8 cellular contexts compared by ENCODE assay signal in the genomic region with DNA sequence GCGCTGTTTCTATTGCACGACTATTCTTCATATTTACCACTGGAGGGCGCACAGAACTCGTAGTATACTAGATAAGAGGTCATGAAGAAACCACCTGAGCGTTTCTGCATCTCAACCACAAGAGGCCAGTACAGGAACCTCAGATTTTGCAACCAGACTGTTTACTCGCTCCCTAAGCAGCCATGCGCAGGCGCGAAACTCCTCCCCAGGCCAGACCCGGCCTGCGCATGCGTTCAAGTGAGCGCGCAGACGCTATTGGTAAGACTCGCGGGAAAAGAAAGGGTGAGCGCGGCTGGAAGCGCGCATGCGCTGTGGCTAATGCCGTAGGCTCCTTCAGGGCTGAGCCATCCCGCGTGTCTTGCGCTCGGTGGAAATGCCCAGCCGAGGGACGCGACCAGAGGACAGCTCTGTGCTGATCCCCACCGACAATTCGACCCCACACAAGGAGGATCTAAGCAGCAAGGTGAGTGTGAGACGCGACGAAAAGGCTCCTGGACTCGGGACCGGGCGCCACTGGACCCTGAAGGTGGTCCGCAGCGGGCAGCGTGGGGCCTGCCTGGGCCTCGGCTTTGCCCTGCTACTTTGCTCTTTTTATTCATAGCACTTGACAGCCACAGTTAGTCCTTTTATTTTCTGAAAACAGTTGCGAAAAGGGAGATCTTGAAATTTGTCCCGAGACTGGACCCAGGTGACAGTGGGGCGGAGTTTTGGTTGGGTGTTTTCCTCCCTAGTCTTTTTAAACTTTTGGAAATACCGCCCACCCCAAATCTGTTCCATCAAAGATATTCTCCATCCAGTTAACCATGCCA. TPM values are rescaled to one million over a fixed set of nuclear protein-coding genes. Genes with fewer than 3 reads are reported as not detected.
DNase-seq lines count a peak whose midpoint lies in the region; ATAC-seq and TF ChIP-seq lines count a peak whose summit lies in the region.

A gene (plus strand): TSS at position 312 of the 809 bp plus-strand sequence. CDS start 4,674 bp downstream, outside the sequence.

- DNase-seq in BE2C = peak; percentile 99
- peak; percentile 100 for DNase-seq in NCI-H460 (ENCODE audit: extremely low read depth, low read depth)
- DNase-seq in activated CD4-positive, alpha-beta T cell treated with anti-CD3 and anti-CD28 coated beads for 1 hour = peak; percentile 99
- DNase-seq in choroid plexus epithelial cell (ENCODE audit: low read depth) = peak; percentile 100
- peak; percentile 99 for DNase-seq in kidney epithelial cell (ENCODE audit: low read depth)
- peak; percentile 97 to 98 for DNase-seq in stimulated activated CD4-positive, alpha-beta T cell treated with anti-CD3 and anti-CD28 coated beads, Interleukin-15, amount 100 ng/mL, for 48 hours (ENCODE audit: low read depth in 2 of 2)

- H3K27me3 ChIP-seq in BE2C (no peaks in the 10 kb centered on the region), kidney epithelial cell (ENCODE audit: control insufficient read depth, insufficient read depth, low read length) (no peaks in the 10 kb centered on the region)

- peak within 1 kb of the TSS; percentile 98 for H3K4me3 ChIP-seq in BE2C (ENCODE audit: low read depth, low read length)
- H3K4me3 ChIP-seq in choroid plexus epithelial cell (ENCODE audit: low read depth, low read length) = peak within 1 kb of the TSS; percentile 82
- H3K4me3 ChIP-seq in kidney epithelial cell (ENCODE audit: low read depth, low read length) = peak within 1 kb of the TSS; percentile 98

- no peaks in the 10 kb centered on the region for H3K4me1 ChIP-seq in BE2C

- no peaks in the 10 kb centered on the region for H3K9me3 ChIP-seq in BE2C

- peak; percentile 96 for TF ChIP-seq POLR2A in GM19099 (IDR thresholded peaks at IDR 0.05; ENCODE audit: extremely low read depth, insufficient read length, low read depth)

- TF ChIP-seq CTCF in BE2C (IDR thresholded peaks at IDR 0.05; ENCODE audit: low read depth, low read length) (peak; percentile 98), choroid plexus epithelial cell (conservative IDR thresholded peaks at IDR 0.05; ENCODE audit: low read depth, low read length) (peak; percentile 83), kidney epithelial cell (IDR thresholded peaks at IDR 0.05; ENCODE audit: insufficient read depth, low read length, poor library complexity, severe bottlenecking) (peak; percentile 94)

- peak; percentile 96 for ATAC-seq in HG03432 (IDR thresholded peaks at IDR 0.05; ENCODE audit: unreplicated experiment)

- peaks cover 5% of the 10 kb centered on the region for H3K36me3 ChIP-seq in BE2C
- no peaks in the 10 kb centered on the region for H3K36me3 ChIP-seq in kidney epithelial cell (ENCODE audit: control insufficient read depth, insufficient read depth, low read length)

RNA-seq across cellular contexts. Expression of the gene that starts here (rescaled TPM):
- polyA plus RNA-seq in BE2C (2012; ENCODE audit: insufficient read depth, insufficient read length, low read depth) = 82.4 TPM
- total RNA-seq in NCI-H460 (2014; rRNA removed; shearing (Covaris generic)) = 73.2 and 82.4 TPM in 2 replicates
- polyA plus RNA-seq in NCI-H460 (2014; cell fraction: nucleus; rRNA removed) = 46.8 and 59.3 TPM in 2 replicates
- total RNA-seq in kidney epithelial cell = 34.6 and 39.9 TPM in 2 replicates

Comparison
In these comparisons a context has a peak if more than half of its experiments do, and no peak if none do; other contexts are left out.
1. Peak in every context shown above with its lines: DNase-seq, ATAC-seq and H3K4me3 ChIP-seq.